Comparison of ENCODE assay signal across 2 cellular contexts in genomic region chr15:77013786-77014136, GRCh38.
TF ChIP-seq lines count a peak whose summit lies in the region.

No MANE protein-coding gene starts in this region.

TF ChIP-seq in HEK293, 187 proteins besides CTCF, POLR2A, EP300 and RAD21:
- TF ChIP-seq, protein P1, sequence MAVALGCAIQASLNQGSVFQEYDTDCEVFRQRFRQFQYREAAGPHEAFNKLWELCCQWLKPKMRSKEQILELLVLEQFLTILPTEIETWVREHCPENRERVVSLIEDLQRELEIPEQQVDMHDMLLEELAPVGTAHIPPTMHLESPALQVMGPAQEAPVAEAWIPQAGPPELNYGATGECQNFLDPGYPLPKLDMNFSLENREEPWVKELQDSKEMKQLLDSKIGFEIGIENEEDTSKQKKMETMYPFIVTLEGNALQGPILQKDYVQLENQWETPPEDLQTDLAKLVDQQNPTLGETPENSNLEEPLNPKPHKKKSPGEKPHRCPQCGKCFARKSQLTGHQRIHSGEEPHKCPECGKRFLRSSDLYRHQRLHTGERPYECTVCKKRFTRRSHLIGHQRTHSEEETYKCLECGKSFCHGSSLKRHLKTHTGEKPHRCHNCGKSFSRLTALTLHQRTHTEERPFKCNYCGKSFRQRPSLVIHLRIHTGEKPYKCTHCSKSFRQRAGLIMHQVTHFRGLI (tag by site-specific recombination; IDR thresholded peaks at IDR 0.05), result no peak
- TF ChIP-seq WT1 (tag by site-specific recombination; IDR thresholded peaks at IDR 0.05), result peak; percentile 70; the same call in 1 of the 2 replicates
- peak; percentile 43; the same call in 1 of the 2 replicates for TF ChIP-seq GLIS1 (tag by site-specific recombination; IDR thresholded peaks at IDR 0.05)
- peak; percentile 76 for TF ChIP-seq KLF17 (tag by site-specific recombination; IDR thresholded peaks at IDR 0.05)
- peak; percentile 26; the same call in 1 of the 2 replicates for TF ChIP-seq ZBTB48 (tag by site-specific recombination; IDR thresholded peaks at IDR 0.05)
- no peak for TF ChIP-seq ZNF10 (tag by site-specific recombination; IDR thresholded peaks at IDR 0.05)

TF ChIP-seq in H1, 55 proteins besides CTCF, POLR2A, EP300 and RAD21 (continued from another document):
- TF ChIP-seq SIX5 (IDR thresholded peaks at IDR 0.05; ENCODE audit: low read depth, low read length) (no peak), KDM4A (IDR thresholded peaks at IDR 0.05; ENCODE audit: low read depth, low read length, severe bottlenecking) (no peak), RBBP5 (IDR thresholded peaks at IDR 0.05; ENCODE audit: borderline replicate concordance, low read depth, low read length) (no peak), TAF1 (IDR thresholded peaks at IDR 0.05; ENCODE audit: low read depth, low read length) (no peak)
